Comparison of ENCODE assay signal across 21 cellular contexts in genomic region chr9:126464694-126465441, GRCh38.
DNase-seq lines count a peak whose midpoint lies in the region; ATAC-seq and TF ChIP-seq lines count a peak whose summit lies in the region.
"Had no signal": no experiment of that assay in that cellular context is flagged by ENCODE, and none has a peak within 500 bp of the region (broad histone marks: within the 10 kb centered on the region; RNA-seq: fewer than 3 reads in every experiment).

No MANE protein-coding gene starts in this region.

- TF ChIP-seq EP300 in sigmoid colon (IDR thresholded peaks at IDR 0.05) = no peak

- POLR2A ChIA-PET in HEK293 (lab: Yijun Ruan, JAX) = no interaction called here

- H3K36me3 Mint-ChIP-seq in CD4-positive, CD25-positive, alpha-beta regulatory T cell = peaks cover 4% of the 10 kb centered on the region
- peaks cover 7% of the 10 kb centered on the region for H3K36me3 Mint-ChIP-seq in chondrocyte (ENCODE audit: low read depth)
- H3K36me3 Mint-ChIP-seq: CD4-positive, alpha-beta memory T cell had no signal

- H3K36me3 ChIP-seq in CD4-positive, CD25-positive, alpha-beta regulatory T cell (ENCODE audit: control insufficient read depth, insufficient read depth, low read length) = no peaks in the 10 kb centered on the region
- H3K36me3 ChIP-seq in HEK293 (ENCODE audit: control insufficient read depth in 2 of 2, insufficient read depth in 1 of 2, low read length in 2 of 2) = peaks cover 0 to 3% of the 10 kb centered on the region in 2 experiments; a peak in 1 of 3 replicates
- H3K36me3 ChIP-seq in sigmoid colon = peaks cover 0 to 10% (median 2%) of the 10 kb centered on the region in 4 donors

- H3K4me3 ChIP-seq in CD4-positive, CD25-positive, alpha-beta regulatory T cell (ENCODE audit: low read depth, low read length) = no peak overlapping the region
- H3K4me3 ChIP-seq in HEK293 (ENCODE audit: low read depth, low read length) (no peak overlapping the region), sigmoid colon (no peak overlapping the region)
- H3K4me3 ChIP-seq: GM12878 had no signal

- CTCF ChIA-PET in HEK293 (lab: Yijun Ruan, JAX) = interaction anchor here (0.8 to 1.2 kb wide), 3 partner anchors 28 to 66 kb away, joined by 3 to 8 read pairs (median 4); no protein-coding TSS in a partner anchor

- ATAC-seq in CD4-positive, CD25-positive, alpha-beta regulatory T cell (ENCODE audit: low read depth in 2 of 2) = no peak
- ATAC-seq in stimulated activated naive CD8-positive, alpha-beta T cell treated with anti-CD3 and anti-CD28 coated beads, Interleukin-15, amount 100 ng/mL, for 72 hours = no peak
- ATAC-seq: GM12878 had no signal

- peak overlapping the region in 2 of 3 donors; percentile 34 to 70 for H3K27ac Mint-ChIP-seq in CD4-positive, CD25-positive, alpha-beta regulatory T cell
- H3K27ac Mint-ChIP-seq in chondrocyte (ENCODE audit: unreplicated experiment) = peak overlapping the region; percentile 22
- peak overlapping the region in 1 of 2 donors; percentile 66 for H3K27ac Mint-ChIP-seq in stimulated activated naive CD8-positive, alpha-beta T cell treated with anti-CD3 and anti-CD28 coated beads, Interleukin-15, amount 100 ng/mL, for 72 hours
- H3K27ac Mint-ChIP-seq: B cell had no signal

- no peaks in the 10 kb centered on the region for H3K9me3 Mint-ChIP-seq in CD4-positive, CD25-positive, alpha-beta regulatory T cell
- H3K9me3 Mint-ChIP-seq in chondrocyte (ENCODE audit: low read depth) = no peaks in the 10 kb centered on the region
- no peaks in the 10 kb centered on the region for H3K9me3 Mint-ChIP-seq in stimulated activated naive CD8-positive, alpha-beta T cell treated with anti-CD3 and anti-CD28 coated beads, Interleukin-15, amount 100 ng/mL, for 72 hours
- H3K9me3 Mint-ChIP-seq: CD4-positive, alpha-beta memory T cell had no signal

- TF ChIP-seq CTCF in HEK293 (tag by site-specific recombination; IDR thresholded peaks at IDR 0.05) (no peak), chondrocyte (IDR thresholded peaks at IDR 0.05) (no peak), sigmoid colon (IDR thresholded peaks at IDR 0.05) (no peak)

- intact Hi-C loops in sigmoid colon (cut with DNase I) = no loop called here

- H3K4me3 Mint-ChIP-seq in CD4-positive, CD25-positive, alpha-beta regulatory T cell = no peak overlapping the region
- no peak overlapping the region for H3K4me3 Mint-ChIP-seq in chondrocyte (ENCODE audit: unreplicated experiment)
- H3K4me3 Mint-ChIP-seq in stimulated activated naive CD8-positive, alpha-beta T cell treated with anti-CD3 and anti-CD28 coated beads, Interleukin-15, amount 100 ng/mL, for 72 hours = no peak overlapping the region
- H3K4me3 Mint-ChIP-seq: B cell; CD4-positive, alpha-beta memory T cell had no signal

- no peaks in the 10 kb centered on the region for H3K27me3 Mint-ChIP-seq in CD4-positive, CD25-positive, alpha-beta regulatory T cell
- H3K27me3 Mint-ChIP-seq in chondrocyte (ENCODE audit: low read depth) = no peaks in the 10 kb centered on the region
- no peaks in the 10 kb centered on the region for H3K27me3 Mint-ChIP-seq in stimulated activated naive CD8-positive, alpha-beta T cell treated with anti-CD3 and anti-CD28 coated beads, Interleukin-15, amount 100 ng/mL, for 72 hours
- H3K27me3 Mint-ChIP-seq: B cell; CD4-positive, alpha-beta memory T cell had no signal

- H3K4me1 ChIP-seq in CD4-positive, CD25-positive, alpha-beta regulatory T cell (ENCODE audit: control insufficient read depth, insufficient read depth, low read length, poor library complexity, severe bottlenecking) = peaks cover 18% of the 10 kb centered on the region
- H3K4me1 ChIP-seq in HEK293 (ENCODE audit: control insufficient read depth, insufficient read depth, low read length) = no peaks in the 10 kb centered on the region
- H3K4me1 ChIP-seq in sigmoid colon = peaks cover 0 to 6% (median 0%) of the 10 kb centered on the region in 4 donors

- no peak overlapping the region for H3K27ac ChIP-seq in CD4-positive, CD25-positive, alpha-beta regulatory T cell (ENCODE audit: insufficient read depth, low read length, poor library complexity, severe bottlenecking)
- H3K27ac ChIP-seq in HEK293 (ENCODE audit: extremely low read depth, low read depth, low read length) (no peak overlapping the region), sigmoid colon (no peak overlapping the region)

- 97% methylated on average over 11 of the region's 11 CpGs for WGBS in sigmoid colon, 2 donors

- no peak for DNase-seq in CD4-positive, CD25-positive, alpha-beta regulatory T cell
- DNase-seq in chondrocyte (ENCODE audit: low spot score) (no peak), sigmoid colon (peak; percentile 19), inferior parietal cortex (ENCODE audit: extremely low spot score) (no peak)
- no peak for DNase-seq in activated naive CD4-positive, alpha-beta T cell (lab: John Stamatoyannopoulos, UW)
- DNase-seq in stimulated activated naive CD8-positive, alpha-beta T cell treated with anti-CD3 and anti-CD28 coated beads, Interleukin-15, amount 100 ng/mL, for 72 hours = no peak
- DNase-seq: CD4-positive, alpha-beta memory T cell; DMS53; EL; H7; KBM-7; MV-4-11; NCI-H187; NCI-H2107; NCI-H510A; NCI-H774; OCI-M1; SHP77 treated with DMSO at 0.1 percent for 48 hours had no signal

- H3K9me3 ChIP-seq in CD4-positive, CD25-positive, alpha-beta regulatory T cell (ENCODE audit: control insufficient read depth in 2 of 2, low read length in 2 of 2) = no peaks in the 10 kb centered on the region
- no peaks in the 10 kb centered on the region for H3K9me3 ChIP-seq in HEK293 (ENCODE audit: control insufficient read depth, insufficient read depth, low read depth, low read length)
- H3K9me3 ChIP-seq in sigmoid colon = no peaks in the 10 kb centered on the region

- no peak for TF ChIP-seq POLR2A in sigmoid colon (IDR thresholded peaks at IDR 0.05)

- peaks cover 7 to 40% (median 34%) of the 10 kb centered on the region in 4 donors for H3K4me1 Mint-ChIP-seq in CD4-positive, CD25-positive, alpha-beta regulatory T cell
- H3K4me1 Mint-ChIP-seq in chondrocyte (ENCODE audit: low read depth) = peaks cover 6% of the 10 kb centered on the region
- peaks cover 45% of the 10 kb centered on the region for H3K4me1 Mint-ChIP-seq in stimulated activated naive CD8-positive, alpha-beta T cell treated with anti-CD3 and anti-CD28 coated beads, Interleukin-15, amount 100 ng/mL, for 72 hours

- no peaks in the 10 kb centered on the region for H3K27me3 ChIP-seq in CD4-positive, CD25-positive, alpha-beta regulatory T cell (ENCODE audit: control insufficient read depth, insufficient read depth, low read length)
- H3K27me3 ChIP-seq in sigmoid colon = no peaks in the 10 kb centered on the region

TF ChIP-seq in HEK293, 187 proteins besides CTCF, POLR2A, EP300 and RAD21:
- no peak for TF ChIP-seq TCF7L2 (IDR thresholded peaks at IDR 0.05; ENCODE audit: borderline replicate concordance, low read depth, low read length)
- 0 out of 2 replicates have a peak, but pooled peaks have one; percentile 17 for TF ChIP-seq SCRT2 (tag by site-specific recombination; IDR thresholded peaks at IDR 0.05)
